1 cellular context compared by ENCODE assay signal in the genomic region with DNA sequence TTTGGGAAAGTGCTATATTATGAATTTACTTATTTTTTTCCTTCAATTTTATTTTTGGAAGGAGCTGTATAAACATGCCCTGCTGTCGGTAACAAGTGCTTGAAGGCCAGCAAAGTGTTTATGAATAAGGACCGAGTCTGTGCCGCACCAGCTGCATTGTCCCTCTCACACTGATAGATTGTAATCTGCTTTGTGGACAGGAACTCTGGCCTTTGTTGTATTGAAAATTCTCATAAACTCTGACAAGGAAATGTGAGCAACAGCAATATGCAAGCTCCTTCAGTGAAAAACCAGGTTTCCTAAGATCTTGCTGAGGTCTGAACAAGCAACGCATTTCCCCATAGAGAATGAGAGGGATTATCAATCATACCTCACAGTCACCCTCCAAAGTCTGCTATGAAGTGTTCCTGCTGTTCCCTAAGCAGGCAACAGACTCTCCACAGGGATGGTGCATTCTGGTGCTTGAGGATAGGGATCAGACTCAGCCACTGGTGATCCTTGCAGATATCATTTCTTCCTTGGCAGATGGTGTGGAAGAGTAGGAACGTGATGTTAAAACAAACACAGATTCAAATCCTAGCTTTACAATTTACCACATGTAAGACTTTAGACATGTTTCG.
TF ChIP-seq lines count a peak whose summit lies in the region.

No MANE protein-coding gene starts in this region.

TF ChIP-seq in HepG2, 621 proteins besides CTCF, POLR2A, EP300 and RAD21:
- TF ChIP-seq HNRNPK (IDR thresholded peaks at IDR 0.05; ENCODE audit: low read depth, low read length, poor library complexity, severe bottlenecking), result no peak
